ENCODE assay signal across 22 cellular contexts in the genomic region with DNA sequence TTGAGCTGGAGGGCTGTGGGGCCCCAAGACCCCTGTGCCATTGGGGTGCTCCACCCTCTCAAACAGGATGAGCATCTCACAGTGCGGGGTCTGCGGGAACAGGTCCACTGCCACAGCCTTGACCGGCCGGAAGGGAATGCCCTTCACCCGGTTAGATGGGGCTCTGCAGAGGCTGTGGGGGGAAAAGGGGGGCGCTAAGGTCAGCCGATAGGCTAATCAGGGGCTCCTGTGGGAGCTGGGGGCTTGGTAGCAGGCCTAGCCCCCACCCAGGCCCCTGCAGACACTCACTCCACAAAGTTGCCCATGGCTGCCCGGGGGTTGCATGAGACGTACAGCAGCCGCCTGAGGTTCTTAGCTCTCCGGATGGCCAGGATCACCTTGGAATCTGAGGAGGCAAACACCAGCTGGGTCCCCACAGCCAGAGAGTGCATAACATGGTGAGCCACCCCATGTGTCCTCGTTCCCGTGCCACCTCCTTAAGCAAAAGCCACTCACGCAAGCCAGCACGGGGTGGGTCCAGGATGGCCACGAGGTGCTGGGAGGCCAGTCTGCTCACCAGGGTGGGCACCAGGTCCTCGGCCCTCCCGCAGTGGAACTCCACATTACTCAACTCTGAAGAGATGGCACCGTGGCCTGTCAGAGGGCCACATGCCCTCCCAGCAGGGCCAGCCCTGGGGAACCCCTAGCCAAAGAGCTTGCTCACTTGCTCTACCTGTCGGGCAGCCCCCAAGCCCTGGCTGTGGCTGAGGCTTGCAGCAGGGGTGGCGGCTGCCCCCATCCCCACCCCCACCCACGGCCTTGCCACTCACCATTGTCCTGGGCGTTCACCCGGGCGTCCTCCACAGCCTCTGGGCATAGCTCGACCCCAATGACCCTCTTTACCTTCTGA. TPM values are rescaled to one million over a fixed set of nuclear protein-coding genes. Genes with fewer than 3 reads are reported as not detected.
DNase-seq lines count a peak whose midpoint lies in the region; ATAC-seq and TF ChIP-seq lines count a peak whose summit lies in the region.
"Had no signal": no experiment of that assay in that cellular context is flagged by ENCODE, and none has a peak within 500 bp of the region (broad histone marks: within the 10 kb centered on the region; RNA-seq: fewer than 3 reads in every experiment).

No MANE protein-coding gene starts in this region.

- no peak for ATAC-seq in activated CD8-positive, alpha-beta T cell treated with anti-CD3 and anti-CD28 coated beads, Interleukin-2, amount 10 ng/mL, durations not matched to agents 7 days and 5 days
- ATAC-seq in stimulated activated naive B cell treated with anti-CD40 and anti-IgM and Interleukin-4, amounts not matched to agents 10 μg/mL and 1 μg/mL and 100 μg/mL, for 72 hours (replicated peaks), result no peak
- ATAC-seq in GM18907 (IDR thresholded peaks at IDR 0.05; ENCODE audit: unreplicated experiment), result no peak
- no peak for ATAC-seq in HG03520 (IDR thresholded peaks at IDR 0.05; ENCODE audit: unreplicated experiment)
- ATAC-seq: T-helper 17 cell had no signal

- H3K36me3 Mint-ChIP-seq in activated T-cell treated with anti-CD3 and anti-CD28 coated beads, Interleukin-2, amount 50 U/mL, for 24 hours (ENCODE audit: low read depth), result peaks cover 90% of the 10 kb centered on the region
- H3K36me3 Mint-ChIP-seq in activated CD8-positive, alpha-beta T cell treated with anti-CD3 and anti-CD28 coated beads, Interleukin-2, amount 10 ng/mL, durations not matched to agents 7 days and 5 days (ENCODE audit: low read depth), result peaks cover 53% of the 10 kb centered on the region
- H3K36me3 Mint-ChIP-seq in glutamatergic neuron (ENCODE audit: unreplicated experiment) (no peaks in the 10 kb centered on the region), Caco-2 (ENCODE audit: insufficient read depth, unreplicated experiment) (peaks cover 97% of the 10 kb centered on the region)
- peaks cover 34 to 45% of the 10 kb centered on the region in 2 donors for H3K36me3 Mint-ChIP-seq in stimulated activated naive B cell treated with anti-CD40 and anti-IgM and Interleukin-4, amounts not matched to agents 10 μg/mL and 1 μg/mL and 100 μg/mL, for 72 hours

- TF ChIP-seq CTCF in glutamatergic neuron (IDR thresholded peaks at IDR 0.05; ENCODE audit: partially characterized antibody, unreplicated experiment), result no peak
- TF ChIP-seq CTCF in Caco-2 (IDR thresholded peaks at IDR 0.05; ENCODE audit: insufficient read depth in 1 of 2, low read depth in 1 of 2, low read length in 1 of 2, severe bottlenecking in 1 of 2, unreplicated experiment in 1 of 2), result no peak

- no peak overlapping the region for H3K4me3 Mint-ChIP-seq in activated T-cell treated with anti-CD3 and anti-CD28 coated beads, Interleukin-2, amount 50 U/mL, for 24 hours
- no peak overlapping the region for H3K4me3 Mint-ChIP-seq in activated CD8-positive, alpha-beta T cell treated with anti-CD3 and anti-CD28 coated beads, Interleukin-2, amount 10 ng/mL, durations not matched to agents 7 days and 5 days
- no peak overlapping the region for H3K4me3 Mint-ChIP-seq in glutamatergic neuron (ENCODE audit: unreplicated experiment)
- H3K4me3 Mint-ChIP-seq in stimulated activated naive B cell treated with anti-CD40 and anti-IgM and Interleukin-4, amounts not matched to agents 10 μg/mL and 1 μg/mL and 100 μg/mL, for 72 hours, result peak overlapping the region; percentile 17 to 30
- H3K4me3 Mint-ChIP-seq in Caco-2 (ENCODE audit: unreplicated experiment), result no peak overlapping the region
- H3K4me3 Mint-ChIP-seq: activated naive CD4-positive, alpha-beta T cell treated with anti-CD3 and anti-CD28 coated beads, Interleukin-2, amount 10 ng/mL, durations not matched to agents 7 days and 5 days; nephron; T-helper 17 cell had no signal

- POLR2A ChIA-PET in activated CD8-positive, alpha-beta T cell treated with anti-CD3 and anti-CD28 coated beads, Interleukin-2, amount 10 ng/mL, durations not matched to agents 7 days and 5 days (lab: Charles Lee), result interaction anchor here (0.7 kb wide), 1 partner anchor 315 kb away, joined by 3 read pairs; no protein-coding TSS in a partner anchor
- POLR2A ChIA-PET in Caco-2 (lab: Charles Lee), result interaction anchor here (0.6 kb wide), 1 partner anchor 207 kb away, joined by 3 read pairs; a partner anchor contains a TSS

- DNase-seq in activated T-cell treated with anti-CD3 and anti-CD28 coated beads, Interleukin-2, amount 50 U/mL, for 24 hours, result no peak
- no peak for DNase-seq in activated T-cell treated with anti-CD3 and anti-CD28 coated beads, Interleukin-2, amount 50 U/mL, for 1 hour
- no peak for DNase-seq in activated CD8-positive, alpha-beta T cell treated with anti-CD3 and anti-CD28 coated beads, Interleukin-2, amount 10 ng/mL, durations not matched to agents 7 days and 5 days
- DNase-seq in glutamatergic neuron (peak; percentile 13), Caco-2 (no peak)
- DNase-seq in stimulated activated naive B cell treated with anti-CD40 and anti-IgM and Interleukin-4, amounts not matched to agents 10 μg/mL and 1 μg/mL and 100 μg/mL, for 72 hours, result no peak
- DNase-seq: ACHN; activated CD4-positive, alpha-beta T cell treated with anti-CD3 and anti-CD28 coated beads, Interleukin-2, amount 50 U/mL, for 4 hours; activated naive CD4-positive, alpha-beta T cell treated with anti-CD3 and anti-CD28 coated beads, Interleukin-2, amount 10 ng/mL, durations not matched to agents 7 days and 5 days; colonic mucosa; GDM1; hippocampal formation; NCI-H1048; stimulated activated CD4-positive, alpha-beta T cell treated with anti-CD3 and anti-CD28 coated beads, Interleukin-4, amount 100 ng/mL, for 24 hours; T-helper 17 cell had no signal

- H3K27ac Mint-ChIP-seq in activated T-cell treated with anti-CD3 and anti-CD28 coated beads, Interleukin-2, amount 50 U/mL, for 24 hours, result peak overlapping the region; percentile 96
- H3K27ac Mint-ChIP-seq in activated CD8-positive, alpha-beta T cell treated with anti-CD3 and anti-CD28 coated beads, Interleukin-2, amount 10 ng/mL, durations not matched to agents 7 days and 5 days, result peak overlapping the region; percentile 84
- no peak overlapping the region for H3K27ac Mint-ChIP-seq in glutamatergic neuron (ENCODE audit: unreplicated experiment)
- peak overlapping the region; percentile 94 for H3K27ac Mint-ChIP-seq in stimulated activated naive B cell treated with anti-CD40 and anti-IgM and Interleukin-4, amounts not matched to agents 10 μg/mL and 1 μg/mL and 100 μg/mL, for 72 hours
- no peak overlapping the region for H3K27ac Mint-ChIP-seq in Caco-2 (ENCODE audit: unreplicated experiment)
- H3K27ac Mint-ChIP-seq: nephron, T-helper 17 cell had no signal

- no peaks in the 10 kb centered on the region; the same call in 1 of the 2 replicates for H3K9me3 ChIP-seq in Caco-2
- H3K9me3 ChIP-seq: colonic mucosa, esophagus muscularis mucosa, vagina had no signal

- H3K9me3 Mint-ChIP-seq in activated T-cell treated with anti-CD3 and anti-CD28 coated beads, Interleukin-2, amount 50 U/mL, for 24 hours, result no peaks in the 10 kb centered on the region
- no peaks in the 10 kb centered on the region for H3K9me3 Mint-ChIP-seq in activated CD8-positive, alpha-beta T cell treated with anti-CD3 and anti-CD28 coated beads, Interleukin-2, amount 10 ng/mL, durations not matched to agents 7 days and 5 days (ENCODE audit: insufficient read depth)
- H3K9me3 Mint-ChIP-seq in glutamatergic neuron (ENCODE audit: unreplicated experiment) (no peaks in the 10 kb centered on the region), Caco-2 (ENCODE audit: unreplicated experiment) (no peaks in the 10 kb centered on the region)
- H3K9me3 Mint-ChIP-seq in stimulated activated naive B cell treated with anti-CD40 and anti-IgM and Interleukin-4, amounts not matched to agents 10 μg/mL and 1 μg/mL and 100 μg/mL, for 72 hours, result no peaks in the 10 kb centered on the region
- H3K9me3 Mint-ChIP-seq: activated naive CD4-positive, alpha-beta T cell treated with anti-CD3 and anti-CD28 coated beads, Interleukin-2, amount 10 ng/mL, durations not matched to agents 7 days and 5 days; nephron had no signal

- H3K4me3 ChIP-seq in Caco-2 (ENCODE audit: low read depth, low read length), result no peak overlapping the region
- H3K4me3 ChIP-seq: colonic mucosa, esophagus muscularis mucosa, vagina had no signal

- H3K27me3 Mint-ChIP-seq in activated T-cell treated with anti-CD3 and anti-CD28 coated beads, Interleukin-2, amount 50 U/mL, for 24 hours, result no peaks in the 10 kb centered on the region
- no peaks in the 10 kb centered on the region for H3K27me3 Mint-ChIP-seq in activated CD8-positive, alpha-beta T cell treated with anti-CD3 and anti-CD28 coated beads, Interleukin-2, amount 10 ng/mL, durations not matched to agents 7 days and 5 days (ENCODE audit: low read depth)
- H3K27me3 Mint-ChIP-seq in glutamatergic neuron (ENCODE audit: unreplicated experiment) (peaks cover 19% of the 10 kb centered on the region), Caco-2 (ENCODE audit: insufficient read depth, unreplicated experiment) (no peaks in the 10 kb centered on the region)
- no peaks in the 10 kb centered on the region for H3K27me3 Mint-ChIP-seq in stimulated activated naive B cell treated with anti-CD40 and anti-IgM and Interleukin-4, amounts not matched to agents 10 μg/mL and 1 μg/mL and 100 μg/mL, for 72 hours
- H3K27me3 Mint-ChIP-seq: activated naive CD4-positive, alpha-beta T cell treated with anti-CD3 and anti-CD28 coated beads, Interleukin-2, amount 10 ng/mL, durations not matched to agents 7 days and 5 days; T-helper 17 cell had no signal

- H3K36me3 ChIP-seq in Caco-2 (ENCODE audit: control insufficient read depth, insufficient read depth, low read length), result peaks cover 3% of the 10 kb centered on the region; the same call in 1 of the 2 replicates

- BruUV-seq in Caco-2 (replicated peaks; lab: Mats Ljungman, UMichigan), result no TSS peak

- H3K27me3 ChIP-seq in Caco-2 (replicated peaks; ENCODE audit: control insufficient read depth, insufficient read depth, low read length), result no peaks in the 10 kb centered on the region
- H3K27me3 ChIP-seq: colonic mucosa, esophagus muscularis mucosa, vagina had no signal

- H3K4me1 Mint-ChIP-seq in activated T-cell treated with anti-CD3 and anti-CD28 coated beads, Interleukin-2, amount 50 U/mL, for 24 hours (ENCODE audit: low read depth), result peaks cover 47% of the 10 kb centered on the region
- peaks cover 52% of the 10 kb centered on the region for H3K4me1 Mint-ChIP-seq in activated CD8-positive, alpha-beta T cell treated with anti-CD3 and anti-CD28 coated beads, Interleukin-2, amount 10 ng/mL, durations not matched to agents 7 days and 5 days (ENCODE audit: low read depth)
- H3K4me1 Mint-ChIP-seq in glutamatergic neuron (ENCODE audit: low read depth, unreplicated experiment) (no peaks in the 10 kb centered on the region), Caco-2 (ENCODE audit: low read depth, unreplicated experiment) (peaks cover 6% of the 10 kb centered on the region)
- peaks cover 38 to 64% of the 10 kb centered on the region in 2 donors for H3K4me1 Mint-ChIP-seq in stimulated activated naive B cell treated with anti-CD40 and anti-IgM and Interleukin-4, amounts not matched to agents 10 μg/mL and 1 μg/mL and 100 μg/mL, for 72 hours

- intact Hi-C loops in Caco-2 (cut with micrococcal nuclease; ENCODE audit: unreplicated experiment), result loop anchor here (10.0 kb wide), 1 partner anchor 148 kb away; no protein-coding TSS in a partner anchor

- CTCF ChIA-PET in activated CD8-positive, alpha-beta T cell treated with anti-CD3 and anti-CD28 coated beads, Interleukin-2, amount 10 ng/mL, durations not matched to agents 7 days and 5 days (lab: Charles Lee), result interaction anchor here (1.0 to 2.2 kb wide), 3 partner anchors 14 to 40 kb away, joined by 3 to 9 read pairs (median 6); no protein-coding TSS in a partner anchor
- CTCF ChIA-PET in Caco-2 (lab: Charles Lee), result no interaction called here

- H3K4me1 ChIP-seq in Caco-2, result 0 out of 2 replicates have a peak, but pooled peaks cover 6% of the 10 kb centered on the region

RNA-seq across cellular contexts. Expression of a gene that starts 3.0 kb away (rescaled TPM):
- 100 to 1,000 TPM; 320 to 332 TPM for total RNA-seq in activated CD8-positive, alpha-beta T cell treated with anti-CD3 and anti-CD28 coated beads, Interleukin-2, amount 10 ng/mL, durations not matched to agents 7 days and 5 days
- total RNA-seq in glutamatergic neuron (ENCODE audit: unreplicated experiment) (144 TPM), Caco-2 (2022) (365 and 385 TPM in 2 replicates)

RNA-seq across cellular contexts. Expression of a gene that starts 4.2 kb away (rescaled TPM):
- 100 to 1,000 TPM in 1 of 2 experiments, 10 to 100 TPM in 1; 92.1 to 102 TPM for total RNA-seq in activated CD8-positive, alpha-beta T cell treated with anti-CD3 and anti-CD28 coated beads, Interleukin-2, amount 10 ng/mL, durations not matched to agents 7 days and 5 days
- total RNA-seq in glutamatergic neuron (ENCODE audit: unreplicated experiment), result 62.1 TPM
- 41.1 and 43.0 TPM in 2 replicates for total RNA-seq in Caco-2 (2022)

RNA-seq across cellular contexts. Expression of a gene that starts 18.7 kb away (rescaled TPM):
- 10 to 100 TPM; 60.5 to 65.5 TPM for total RNA-seq in activated CD8-positive, alpha-beta T cell treated with anti-CD3 and anti-CD28 coated beads, Interleukin-2, amount 10 ng/mL, durations not matched to agents 7 days and 5 days
- 119 TPM for total RNA-seq in glutamatergic neuron (ENCODE audit: unreplicated experiment)
- total RNA-seq in Caco-2 (2022), result 39.9 and 45.7 TPM in 2 replicates

RNA-seq across cellular contexts. Expression of a gene that starts 32.8 kb away (rescaled TPM):
- total RNA-seq in activated CD8-positive, alpha-beta T cell treated with anti-CD3 and anti-CD28 coated beads, Interleukin-2, amount 10 ng/mL, durations not matched to agents 7 days and 5 days, result 10 to 100 TPM; 52.3 to 55.2 TPM
- total RNA-seq in glutamatergic neuron (ENCODE audit: unreplicated experiment) (93.1 TPM), Caco-2 (2022) (53.1 and 60.0 TPM in 2 replicates)

RNA-seq across cellular contexts. Expression of a gene that starts 38.0 kb away (rescaled TPM):
- total RNA-seq in activated CD8-positive, alpha-beta T cell treated with anti-CD3 and anti-CD28 coated beads, Interleukin-2, amount 10 ng/mL, durations not matched to agents 7 days and 5 days, result not detected
- total RNA-seq in glutamatergic neuron (ENCODE audit: unreplicated experiment) (0.54 TPM), Caco-2 (2022) (not detected in 2 replicates)
- total RNA-seq: liver, RPMI7951, vagina had no signal

Comparison
In these comparisons a context has a peak if more than half of its experiments do, and no peak if none do; other contexts are left out.
1. H3K27ac Mint-ChIP-seq: peak in activated T-cell treated with anti-CD3 and anti-CD28 coated beads, Interleukin-2, amount 50 U/mL, for 24 hours (single experiment), activated CD8-positive, alpha-beta T cell treated with anti-CD3 and anti-CD28 coated beads, Interleukin-2, amount 10 ng/mL, durations not matched to agents 7 days and 5 days (single experiment) and stimulated activated naive B cell treated with anti-CD40 and anti-IgM and Interleukin-4, amounts not matched to agents 10 μg/mL and 1 μg/mL and 100 μg/mL, for 72 hours (single experiment); none in glutamatergic neuron (single experiment) and Caco-2 (single experiment).
2. H3K4me3 Mint-ChIP-seq: peak in stimulated activated naive B cell treated with anti-CD40 and anti-IgM and Interleukin-4, amounts not matched to agents 10 μg/mL and 1 μg/mL and 100 μg/mL, for 72 hours (2 of 2); none in activated T-cell treated with anti-CD3 and anti-CD28 coated beads, Interleukin-2, amount 50 U/mL, for 24 hours (single experiment), activated CD8-positive, alpha-beta T cell treated with anti-CD3 and anti-CD28 coated beads, Interleukin-2, amount 10 ng/mL, durations not matched to agents 7 days and 5 days (single experiment), glutamatergic neuron (single experiment) and Caco-2 (single experiment).